1 cellular context compared by ENCODE assay signal in the genomic region with DNA sequence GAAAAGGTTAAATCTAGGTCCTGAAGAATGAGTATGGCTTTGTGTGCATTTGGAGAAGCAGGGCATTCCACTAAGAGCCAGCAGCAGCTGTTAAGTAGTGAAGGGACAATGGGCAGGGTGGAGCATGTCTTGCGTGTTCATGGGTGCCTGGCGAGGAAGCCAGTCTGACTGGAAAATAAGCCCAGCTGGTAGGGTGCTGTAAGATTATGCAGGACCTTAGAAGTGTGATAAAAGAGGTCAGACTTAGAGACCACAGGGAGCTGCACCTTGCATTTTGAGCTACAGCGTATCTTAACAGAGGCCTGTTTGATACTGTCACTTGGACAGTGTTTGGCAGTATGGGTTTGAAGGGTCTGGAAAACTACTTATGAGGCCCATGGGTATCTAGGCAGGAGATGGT.
TF ChIP-seq lines count a peak whose summit lies in the region.

No MANE protein-coding gene starts in this region.

TF ChIP-seq in IMR-90, 13 proteins besides CTCF, POLR2A, EP300 and RAD21 (continued from another document):
- no peak for TF ChIP-seq FOS (IDR thresholded peaks at IDR 0.05; ENCODE audit: low read depth, low read length)
- no peak for TF ChIP-seq NFE2L2 (IDR thresholded peaks at IDR 0.05; ENCODE audit: low read depth, low read length)
- no peak for TF ChIP-seq MAZ (IDR thresholded peaks at IDR 0.05; ENCODE audit: borderline replicate concordance, low read depth, low read length)
- no peak for TF ChIP-seq CHD1 (IDR thresholded peaks at IDR 0.05; ENCODE audit: low read depth, low read length)
- no peak for TF ChIP-seq RCOR1 (IDR thresholded peaks at IDR 0.05; ENCODE audit: insufficient replicate concordance, low read length)
- no peak for TF ChIP-seq MAFK (IDR thresholded peaks at IDR 0.05; ENCODE audit: low read depth, low read length)
- no peak for TF ChIP-seq CEBPB (IDR thresholded peaks at IDR 0.05; ENCODE audit: low read depth, low read length)
- TF ChIP-seq, protein P1, sequence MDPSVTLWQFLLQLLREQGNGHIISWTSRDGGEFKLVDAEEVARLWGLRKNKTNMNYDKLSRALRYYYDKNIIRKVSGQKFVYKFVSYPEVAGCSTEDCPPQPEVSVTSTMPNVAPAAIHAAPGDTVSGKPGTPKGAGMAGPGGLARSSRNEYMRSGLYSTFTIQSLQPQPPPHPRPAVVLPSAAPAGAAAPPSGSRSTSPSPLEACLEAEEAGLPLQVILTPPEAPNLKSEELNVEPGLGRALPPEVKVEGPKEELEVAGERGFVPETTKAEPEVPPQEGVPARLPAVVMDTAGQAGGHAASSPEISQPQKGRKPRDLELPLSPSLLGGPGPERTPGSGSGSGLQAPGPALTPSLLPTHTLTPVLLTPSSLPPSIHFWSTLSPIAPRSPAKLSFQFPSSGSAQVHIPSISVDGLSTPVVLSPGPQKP (IDR thresholded peaks at IDR 0.05; ENCODE audit: borderline replicate concordance, low read depth, low read length) = no peak
- TF ChIP-seq, protein P2, sequence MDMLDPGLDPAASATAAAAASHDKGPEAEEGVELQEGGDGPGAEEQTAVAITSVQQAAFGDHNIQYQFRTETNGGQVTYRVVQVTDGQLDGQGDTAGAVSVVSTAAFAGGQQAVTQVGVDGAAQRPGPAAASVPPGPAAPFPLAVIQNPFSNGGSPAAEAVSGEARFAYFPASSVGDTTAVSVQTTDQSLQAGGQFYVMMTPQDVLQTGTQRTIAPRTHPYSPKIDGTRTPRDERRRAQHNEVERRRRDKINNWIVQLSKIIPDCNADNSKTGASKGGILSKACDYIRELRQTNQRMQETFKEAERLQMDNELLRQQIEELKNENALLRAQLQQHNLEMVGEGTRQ (IDR thresholded peaks at IDR 0.05; ENCODE audit: low read depth, low read length) = no peak
